ENCODE assay signal across 19 cellular contexts in the genomic region with DNA sequence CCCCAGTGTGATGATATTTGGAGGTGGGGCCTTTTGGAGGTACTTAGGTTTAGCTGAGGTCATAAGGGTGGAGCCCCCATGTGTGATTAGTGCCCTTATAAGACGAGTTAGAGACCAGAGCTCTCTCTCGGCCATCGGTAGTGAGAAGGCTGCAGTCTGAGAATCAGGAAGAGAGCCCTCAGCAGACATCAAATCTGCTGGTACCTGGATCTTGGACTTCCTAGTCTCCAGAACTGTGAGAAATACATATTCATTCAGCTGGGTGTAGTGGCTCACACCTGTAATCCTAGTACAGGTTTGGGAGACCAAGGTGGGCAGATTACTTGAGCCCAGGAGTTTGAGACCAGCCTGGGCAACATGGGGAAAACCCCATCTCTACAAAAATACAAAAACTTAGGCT.
"Had no signal": no experiment of that assay in that cellular context is flagged by ENCODE, and none has a peak within 500 bp of the region (broad histone marks: within the 10 kb centered on the region; RNA-seq: fewer than 3 reads in every experiment).

No MANE protein-coding gene starts in this region.

- H3K9me3 ChIP-seq: breast epithelium, colonic mucosa, gastroesophageal sphincter, testis had no signal

- DNase-seq: activated CD4-positive, alpha-beta T cell treated with anti-CD3 and anti-CD28 coated beads for 1 hour; activated CD4-positive, alpha-beta T cell treated with anti-CD3 and anti-CD28 coated beads, Interleukin-2, amount 50 U/mL, for 1 hour; activated CD8-positive, alpha-beta memory T cell treated with anti-CD3 and anti-CD28 coated beads for 24 hours; activated CD8-positive, alpha-beta memory T cell treated with anti-CD3 and anti-CD28 coated beads, Interleukin-2, amount 50 U/mL, for 4 hours; activated naive CD4-positive, alpha-beta T cell; activated naive CD8-positive, alpha-beta T cell treated with anti-CD3 and anti-CD28 coated beads for 36 hours; activated T-cell treated with anti-CD3 and anti-CD28 coated beads, Interleukin-2, amount 50 U/mL, for 24 hours; colonic mucosa; endodermal cell; islet precursor cell; left cardiac atrium; occipital lobe; stimulated activated CD4-positive, alpha-beta T cell treated with anti-CD3 and anti-CD28 coated beads, Interleukin-2, amount 100 ng/mL, for 48 hours; stimulated activated CD8-positive, alpha-beta memory T cell treated with anti-CD3 and anti-CD28 coated beads, Interleukin-4, amount 100 ng/mL, for 48 hours; stimulated activated naive B cell treated with anti-CD40 and anti-IgM and Interleukin-4, amounts not matched to agents 10 μg/mL and 1 μg/mL and 100 μg/mL, for 72 hours; testis; WERI-Rb-1 had no signal

- H3K27me3 ChIP-seq: breast epithelium, colonic mucosa, gastroesophageal sphincter, testis had no signal

- ATAC-seq: stimulated activated naive B cell treated with anti-CD40 and anti-IgM and Interleukin-4, amounts not matched to agents 10 μg/mL and 1 μg/mL and 100 μg/mL, for 72 hours had no signal

- H3K4me1 ChIP-seq: breast epithelium, colonic mucosa had no signal

- H3K27ac ChIP-seq: breast epithelium, colonic mucosa, testis, WERI-Rb-1 had no signal

- H3K36me3 ChIP-seq: breast epithelium, colonic mucosa, gastroesophageal sphincter, WERI-Rb-1 had no signal

- H3K4me3 ChIP-seq: breast epithelium, colonic mucosa, gastroesophageal sphincter, testis had no signal
